In genomic region chr7:136229819-136230609, GRCh38 we compare ENCODE assay signal across 24 cellular contexts.
DNase-seq lines count a peak whose midpoint lies in the region; ATAC-seq, FAIRE-seq and TF ChIP-seq lines count a peak whose summit lies in the region.
"Had no signal": no experiment of that assay in that cellular context is flagged by ENCODE, and none has a peak within 500 bp of the region (broad histone marks: within the 10 kb centered on the region; RNA-seq: fewer than 3 reads in every experiment).

No MANE protein-coding gene starts in this region.

- in situ Hi-C loops in transverse colon (cut with MboI; ENCODE audit: low pct_ligation_motif_present in 1 of 4, low pct_unique_long_range_greater_than_20kb in 1 of 4, low sequenced_read_pairs in 3 of 4) = no loop called here

- H3K27ac Mint-ChIP-seq in activated CD8-positive, alpha-beta memory T cell treated with anti-CD3 and anti-CD28 coated beads, Interleukin-2, amount 10 ng/mL, durations not matched to agents 7 days and 5 days = no peak overlapping the region
- H3K27ac Mint-ChIP-seq: CD8-positive, alpha-beta T cell; T-helper 17 cell had no signal

- H3K4me2 ChIP-seq in Karpas-422 (ENCODE audit: low read depth, low read length, poor library complexity, severe bottlenecking) = no peak overlapping the region
- H3K4me2 ChIP-seq: A549, PC-9 had no signal

- H3K4me3 ChIP-seq in GM12865 (ENCODE audit: low read depth, low read length) = no peak overlapping the region
- H3K4me3 ChIP-seq in Karpas-422 (ENCODE audit: low read length) = no peak overlapping the region
- no peak overlapping the region for H3K4me3 ChIP-seq in transverse colon
- H3K4me3 ChIP-seq: A549, PC-9, SJCRH30 had no signal

- no peaks in the 10 kb centered on the region; the same call in 1 of the 2 replicates for H3K36me3 ChIP-seq in Karpas-422 (ENCODE audit: insufficient read depth, low read length)
- no peaks in the 10 kb centered on the region for H3K36me3 ChIP-seq in transverse colon
- H3K36me3 ChIP-seq: SJCRH30 had no signal

- TF ChIP-seq EP300 in transverse colon (IDR thresholded peaks at IDR 0.05; ENCODE audit: low read depth) = no peak

- no peaks in the 10 kb centered on the region for H3K4me1 Mint-ChIP-seq in activated CD8-positive, alpha-beta memory T cell treated with anti-CD3 and anti-CD28 coated beads, Interleukin-2, amount 10 ng/mL, durations not matched to agents 7 days and 5 days
- H3K4me1 Mint-ChIP-seq: T-helper 17 cell had no signal

- peak; percentile 33 for FAIRE-seq in GM19239 (lab: Jason Lieb, UNC)
- FAIRE-seq: A549, G401.6 had no signal

- H3K9me2 ChIP-seq in Karpas-422 (replicated peaks; ENCODE audit: insufficient read depth, low read length) = no peaks in the 10 kb centered on the region

- H3K36me3 Mint-ChIP-seq in activated CD8-positive, alpha-beta memory T cell treated with anti-CD3 and anti-CD28 coated beads, Interleukin-2, amount 10 ng/mL, durations not matched to agents 7 days and 5 days = no peaks in the 10 kb centered on the region
- H3K36me3 Mint-ChIP-seq: CD8-positive, alpha-beta T cell had no signal

- no peak for TF ChIP-seq POLR2A in transverse colon (IDR thresholded peaks at IDR 0.05)

- intact Hi-C loops in transverse colon (cut with DNase I; ENCODE audit: low total_unique reads) = no loop called here

- no peaks in the 10 kb centered on the region for H4K20me1 ChIP-seq in Karpas-422 (ENCODE audit: insufficient read depth, low read depth, low read length)

- peaks cover 3% of the 10 kb centered on the region; the same call in 1 of the 2 replicates for H3K4me1 ChIP-seq in Karpas-422 (ENCODE audit: low read length)
- no peaks in the 10 kb centered on the region for H3K4me1 ChIP-seq in transverse colon
- H3K4me1 ChIP-seq: A549, Caco-2, SJCRH30 had no signal

- H3K79me2 ChIP-seq in Karpas-422 (ENCODE audit: low read length) = no peaks in the 10 kb centered on the region

- H3K27me3 ChIP-seq in Karpas-422 (ENCODE audit: low read length) = no peaks in the 10 kb centered on the region; the same call in 1 of the 2 replicates
- no peaks in the 10 kb centered on the region for H3K27me3 ChIP-seq in transverse colon
- H3K27me3 ChIP-seq: SJCRH30 had no signal

- no peak overlapping the region for H3K4me3 Mint-ChIP-seq in activated CD8-positive, alpha-beta memory T cell treated with anti-CD3 and anti-CD28 coated beads, Interleukin-2, amount 10 ng/mL, durations not matched to agents 7 days and 5 days
- H3K4me3 Mint-ChIP-seq: CD8-positive, alpha-beta T cell; T-helper 17 cell had no signal

- WGBS in transverse colon (ENCODE audit: low coverage in 1 of 2), 2 donors = 71% methylated on average over 2 of the region's 2 CpGs

- H3K9me3 ChIP-seq in Karpas-422 (ENCODE audit: low read length) = peaks cover 18% of the 10 kb centered on the region; the same call in 1 of the 2 replicates
- peaks cover 0 to 13% of the 10 kb centered on the region in 2 donors for H3K9me3 ChIP-seq in transverse colon
- H3K9me3 ChIP-seq: A549, Caco-2, SJCRH30 had no signal

- peak overlapping the region; percentile 59; the same call in 1 of the 2 replicates for H2AFZ ChIP-seq in Karpas-422 (ENCODE audit: low read length)
- H2AFZ ChIP-seq: PC-9 had no signal

- TF ChIP-seq CTCF in GM12865 (IDR thresholded peaks at IDR 0.05; ENCODE audit: insufficient read depth, low read depth, low read length, missing control alignments) = no peak
- TF ChIP-seq CTCF in transverse colon (IDR thresholded peaks at IDR 0.05) = no peak

- no peaks in the 10 kb centered on the region for H3K27me3 Mint-ChIP-seq in activated CD8-positive, alpha-beta memory T cell treated with anti-CD3 and anti-CD28 coated beads, Interleukin-2, amount 10 ng/mL, durations not matched to agents 7 days and 5 days
- H3K27me3 Mint-ChIP-seq: T-helper 17 cell had no signal

- DNase-seq in GM12865 (ENCODE audit: low read depth) = peak; percentile 19
- DNase-seq in GM19239 (ENCODE audit: insufficient read length, low spot score) = no peak
- DNase-seq in Karpas-422 = no peak
- DNase-seq in activated CD8-positive, alpha-beta memory T cell treated with anti-CD3 and anti-CD28 coated beads, Interleukin-2, amount 10 ng/mL, durations not matched to agents 7 days and 5 days = no peak
- no peak for DNase-seq in transverse colon
- no peak for DNase-seq in iPS-NIHi11 (ENCODE audit: low spot score)
- DNase-seq: AML-193; Caco-2; CD8-positive, alpha-beta T cell; IMR-90; KG1; MM.1S; NCI-H2029; NCI-H526 treated with DMSO at 0.1 percent for 48 hours; PC-9; SJCRH30; T-helper 17 cell had no signal

- peak; percentile 54 for ATAC-seq in GM21737 (IDR thresholded peaks at IDR 0.05; ENCODE audit: unreplicated experiment)
- no peak for ATAC-seq in activated CD8-positive, alpha-beta memory T cell treated with anti-CD3 and anti-CD28 coated beads, Interleukin-2, amount 10 ng/mL, durations not matched to agents 7 days and 5 days
- ATAC-seq: A549; CD8-positive, alpha-beta T cell; HCT116; Right ventricle myocardium inferior; SK-N-SH treated with all-trans-retinoic acid at 6 μM for 48 hours; T-helper 17 cell had no signal

- H3K9ac ChIP-seq in Karpas-422 (ENCODE audit: low read length) = no peak overlapping the region

- CTCF ChIA-PET in activated CD8-positive, alpha-beta memory T cell treated with anti-CD3 and anti-CD28 coated beads, Interleukin-2, amount 10 ng/mL, durations not matched to agents 7 days and 5 days (lab: Charles Lee) = no interaction called here

- H3K27ac ChIP-seq in Karpas-422 (ENCODE audit: low read length) = no peak overlapping the region
- no peak overlapping the region for H3K27ac ChIP-seq in transverse colon
- H3K27ac ChIP-seq: A549, C4-2B, PC-9, SJCRH30 had no signal

- H3K9me3 Mint-ChIP-seq in activated CD8-positive, alpha-beta memory T cell treated with anti-CD3 and anti-CD28 coated beads, Interleukin-2, amount 10 ng/mL, durations not matched to agents 7 days and 5 days (ENCODE audit: low read depth) = peaks cover 6% of the 10 kb centered on the region
